Comparison of ENCODE assay signal across 9 cellular contexts in the genomic region with DNA sequence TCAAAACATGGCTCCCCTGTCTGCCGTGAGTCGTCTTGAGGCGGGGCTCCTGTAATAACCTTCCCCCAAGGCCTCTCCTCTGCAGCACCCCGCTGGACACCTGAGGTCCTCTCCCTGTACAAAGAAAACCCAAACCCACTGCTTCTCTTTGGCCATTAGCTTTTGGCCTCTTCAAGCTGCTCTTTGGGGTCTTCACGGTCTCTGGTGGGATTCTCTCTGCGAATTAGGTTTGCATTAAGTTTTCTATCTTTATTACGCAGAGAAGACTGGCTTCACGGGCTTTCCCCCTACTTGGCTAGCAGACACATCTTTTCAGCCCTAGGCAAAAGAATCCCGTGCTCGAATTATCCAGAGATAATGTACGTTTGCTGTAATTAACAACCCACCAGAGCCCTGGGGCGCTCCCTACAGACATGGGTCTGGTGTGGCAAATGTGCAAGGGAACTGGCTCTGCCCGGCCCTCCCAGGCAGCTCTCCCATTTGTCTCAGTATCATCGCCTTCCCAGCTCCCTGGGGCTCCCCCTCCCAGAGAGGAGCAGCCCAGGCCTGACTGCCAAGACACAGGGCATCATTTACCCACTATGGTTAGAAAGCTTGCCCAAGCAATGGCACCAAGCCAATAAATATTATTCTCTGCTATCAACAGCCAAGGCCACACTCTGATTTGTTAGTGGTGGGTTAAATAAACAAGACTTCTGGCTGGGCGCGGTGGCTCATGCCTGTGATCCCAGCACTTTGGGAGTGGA. TPM values are rescaled to one million over a fixed set of nuclear protein-coding genes. Genes with fewer than 3 reads are reported as not detected.
DNase-seq lines count a peak whose midpoint lies in the region; ATAC-seq and TF ChIP-seq lines count a peak whose summit lies in the region.
"Had no signal": no experiment of that assay in that cellular context is flagged by ENCODE, and none has a peak within 500 bp of the region (broad histone marks: within the 10 kb centered on the region; RNA-seq: fewer than 3 reads in every experiment).

No MANE protein-coding gene starts in this region.

- DNase-seq in NCI-H2107 treated with DMSO at 0.1 percent for 48 hours (lab: John Stamatoyannopoulos, UW; ENCODE audit: unreplicated experiment) (peak; percentile 33), NCI-H2107 (lab: John Stamatoyannopoulos, UW) (no peak), SK-MEL-5 (ENCODE audit: low read depth, low spot score) (peak; percentile 57), left ventricle myocardium superior (peak; percentile 64), tibial nerve (ENCODE audit: low spot score in 2 of 2) (no peak), NK-92 (lab: John Stamatoyannopoulos, UW; ENCODE audit: unreplicated experiment) (no peak)
- DNase-seq in activated naive CD4-positive, alpha-beta T cell treated with anti-CD3 and anti-CD28 coated beads for 36 hours: no peak

- no peak for TF ChIP-seq POLR2A in tibial nerve (IDR thresholded peaks at IDR 0.05)

- H3K27me3 ChIP-seq in tibial nerve: no peaks in the 10 kb centered on the region

- intact Hi-C loops in left ventricle myocardium superior (cut with micrococcal nuclease): no loop called here
- intact Hi-C loops in activated naive CD4-positive, alpha-beta T cell treated with anti-CD3 and anti-CD28 coated beads for 36 hours (cut with micrococcal nuclease): no loop called here

- no peaks in the 10 kb centered on the region for H3K9me3 Mint-ChIP-seq in activated naive CD4-positive, alpha-beta T cell treated with anti-CD3 and anti-CD28 coated beads for 36 hours

- no peak for TF ChIP-seq CTCF in tibial nerve (IDR thresholded peaks at IDR 0.05)

- ATAC-seq in left ventricle myocardium superior: peak; percentile 95
- ATAC-seq in GM21423 (IDR thresholded peaks at IDR 0.05; ENCODE audit: unreplicated experiment): no peak

- H3K36me3 ChIP-seq in tibial nerve: no peaks in the 10 kb centered on the region

- no peak overlapping the region for H3K27ac Mint-ChIP-seq in activated naive CD4-positive, alpha-beta T cell treated with anti-CD3 and anti-CD28 coated beads for 36 hours
- H3K27ac Mint-ChIP-seq: activated naive CD8-positive, alpha-beta T cell had no signal

- no peak for TF ChIP-seq EP300 in tibial nerve (IDR thresholded peaks at IDR 0.05)

- no peaks in the 10 kb centered on the region for H3K4me1 ChIP-seq in tibial nerve

- no peaks in the 10 kb centered on the region for H3K9me3 ChIP-seq in tibial nerve

- H3K4me3 ChIP-seq in tibial nerve: no peak overlapping the region

- H3K4me1 Mint-ChIP-seq in activated naive CD4-positive, alpha-beta T cell treated with anti-CD3 and anti-CD28 coated beads for 36 hours (ENCODE audit: low read depth): no peaks in the 10 kb centered on the region

- no peak overlapping the region for H3K4me3 Mint-ChIP-seq in activated naive CD4-positive, alpha-beta T cell treated with anti-CD3 and anti-CD28 coated beads for 36 hours
- H3K4me3 Mint-ChIP-seq: activated naive CD8-positive, alpha-beta T cell had no signal

- in situ Hi-C loops in SK-MEL-5 (cut with HindIII; ENCODE audit: low pct_unique_long_range_greater_than_20kb, low sequenced_read_pairs): no loop called here

- H3K36me3 Mint-ChIP-seq in activated naive CD4-positive, alpha-beta T cell treated with anti-CD3 and anti-CD28 coated beads for 36 hours (ENCODE audit: low read depth): no peaks in the 10 kb centered on the region
- H3K36me3 Mint-ChIP-seq: activated naive CD8-positive, alpha-beta T cell had no signal

- H3K27ac ChIP-seq in tibial nerve: peak overlapping the region in 3 of 4 donors; percentile 68 to 85 (median 73)

- CTCF ChIA-PET in activated naive CD4-positive, alpha-beta T cell treated with anti-CD3 and anti-CD28 coated beads for 36 hours (lab: Charles Lee): interaction anchor here (1.1 to 1.8 kb wide), 3 partner anchors 11 kb away, joined by 3 to 8 read pairs (median 5); no protein-coding TSS in a partner anchor

- 61 to 69% methylated on average over 16 of the region's 16 CpGs for WGBS in tibial nerve, 2 donors

- no peaks in the 10 kb centered on the region for H3K27me3 Mint-ChIP-seq in activated naive CD4-positive, alpha-beta T cell treated with anti-CD3 and anti-CD28 coated beads for 36 hours (ENCODE audit: low read depth)
- H3K27me3 Mint-ChIP-seq: activated naive CD8-positive, alpha-beta T cell had no signal

RNA-seq across cellular contexts. Expression of a gene that starts 24.7 kb away (rescaled TPM):
- 25.3 and 26.4 TPM in 2 replicates for total RNA-seq in SK-MEL-5 (2014; rRNA removed; shearing (Covaris generic))
- 17.7 and 18.3 TPM in 2 replicates for polyA plus RNA-seq in SK-MEL-5 (2015; cell fraction: cytosol; rRNA removed)
- polyA plus RNA-seq in SK-MEL-5 (2015; cell fraction: nucleus; rRNA removed): 76.6 and 131 TPM in 2 replicates
- 11.6 TPM for total RNA-seq in left ventricle myocardium superior
- 10 to 100 TPM; 26.9 to 61.5 (median 42.5) TPM for total RNA-seq in tibial nerve
- 10 to 100 TPM; 56.2 to 62.4 TPM for total RNA-seq in activated naive CD4-positive, alpha-beta T cell treated with anti-CD3 and anti-CD28 coated beads for 36 hours

Comparison
In these comparisons a context has a peak if more than half of its experiments do, and no peak if none do; other contexts are left out.
1. DNase-seq: peak in NCI-H2107 treated with DMSO at 0.1 percent for 48 hours (single experiment), SK-MEL-5 (single experiment) and left ventricle myocardium superior (single experiment); none in NCI-H2107 (single experiment), tibial nerve (0 of 2), NK-92 (single experiment) and activated naive CD4-positive, alpha-beta T cell treated with anti-CD3 and anti-CD28 coated beads for 36 hours (single experiment).